ENCODE assay signal across 29 cellular contexts in genomic region chr6:80091506-80091905, GRCh38.
"Had no signal": no experiment of that assay in that cellular context is flagged by ENCODE, and none has a peak within 500 bp of the region (broad histone marks: within the 10 kb centered on the region; RNA-seq: fewer than 3 reads in every experiment).

No MANE protein-coding gene starts in this region.

- H3K36me3 ChIP-seq: neural progenitor cell, ovary, right lobe of liver, sigmoid colon, suprapubic skin, tibial artery, transverse colon, upper lobe of right lung, uterus had no signal

- H2AFZ ChIP-seq: neural progenitor cell, parathyroid adenoma had no signal

- DNase-seq: naive thymus-derived CD4-positive, alpha-beta T cell; natural killer cell; occipital lobe; ovary; posterior cingulate gyrus; psoas muscle; right cardiac atrium; right lobe of liver; sigmoid colon; small intestine; stimulated activated CD4-positive, alpha-beta T cell treated with anti-CD3 and anti-CD28 coated beads, Interleukin-15, amount 100 ng/mL, for 24 hours; stimulated activated CD4-positive, alpha-beta T cell treated with anti-CD3 and anti-CD28 coated beads, Interleukin-2, amount 100 ng/mL, for 24 hours; stimulated activated CD4-positive, alpha-beta T cell treated with anti-CD3 and anti-CD28 coated beads, Interleukin-2, amount 100 ng/mL, for 48 hours; stimulated activated CD4-positive, alpha-beta T cell treated with anti-CD3 and anti-CD28 coated beads, Interleukin-4, amount 100 ng/mL, for 24 hours; stimulated activated naive CD4-positive, alpha-beta T cell; substantia nigra; testis; tibial artery; transverse colon; upper lobe of right lung; uterus had no signal

- H3K9me3 ChIP-seq: ovary, psoas muscle, right lobe of liver, sigmoid colon, suprapubic skin, testis, tibial artery, transverse colon, upper lobe of right lung, uterus had no signal

- H3K27me3 ChIP-seq: neural progenitor cell, ovary, right lobe of liver, sigmoid colon, suprapubic skin, testis, tibial artery, transverse colon, upper lobe of right lung, uterus had no signal

- H3K4me3 Mint-ChIP-seq: naive thymus-derived CD4-positive, alpha-beta T cell; natural killer cell; nephron; neural progenitor cell; stimulated activated memory B cell treated with anti-CD40 and anti-IgM and Interleukin-4, amounts not matched to agents 10 μg/mL and 1 μg/mL and 100 μg/mL, for 72 hours; stimulated activated naive CD8-positive, alpha-beta T cell treated with anti-CD3 and anti-CD28 coated beads, Interleukin-15, Interleukin-2, amounts not matched to agents 100 ng/mL and 50 ng/mL, for 24 hours; type B pancreatic cell had no signal

- FAIRE-seq: small intestine had no signal

- H3K4me1 Mint-ChIP-seq: natural killer cell; nephron; neural progenitor cell; stimulated activated memory B cell treated with anti-CD40 and anti-IgM and Interleukin-4, amounts not matched to agents 10 μg/mL and 1 μg/mL and 100 μg/mL, for 72 hours had no signal

- H3K4me1 ChIP-seq: neural progenitor cell, parathyroid adenoma, psoas muscle, right lobe of liver, sigmoid colon, suprapubic skin, testis, tibial artery, transverse colon, upper lobe of right lung, uterus had no signal

- H3K4me3 ChIP-seq: neural progenitor cell, ovary, psoas muscle, right lobe of liver, sigmoid colon, suprapubic skin, testis, tibial artery, transverse colon, upper lobe of right lung, uterus had no signal

- H3K4me2 ChIP-seq: neural progenitor cell had no signal

- H3K27me3 Mint-ChIP-seq: progenitor cell of endocrine pancreas, type B pancreatic cell had no signal

- H3K27ac Mint-ChIP-seq: naive thymus-derived CD4-positive, alpha-beta T cell; natural killer cell; nephron; neural progenitor cell; progenitor cell of endocrine pancreas; stimulated activated memory B cell treated with anti-CD40 and anti-IgM and Interleukin-4, amounts not matched to agents 10 μg/mL and 1 μg/mL and 100 μg/mL, for 72 hours; stimulated activated naive CD8-positive, alpha-beta T cell treated with anti-CD3 and anti-CD28 coated beads, Interleukin-15, Interleukin-2, amounts not matched to agents 100 ng/mL and 50 ng/mL, for 24 hours; type B pancreatic cell had no signal

- H3K9ac ChIP-seq: neural progenitor cell, parathyroid adenoma had no signal

- H3K9me3 Mint-ChIP-seq: naive thymus-derived CD4-positive, alpha-beta T cell; natural killer cell; nephron; neural progenitor cell; stimulated activated memory B cell treated with anti-CD40 and anti-IgM and Interleukin-4, amounts not matched to agents 10 μg/mL and 1 μg/mL and 100 μg/mL, for 72 hours; stimulated activated naive CD8-positive, alpha-beta T cell treated with anti-CD3 and anti-CD28 coated beads, Interleukin-15, Interleukin-2, amounts not matched to agents 100 ng/mL and 50 ng/mL, for 24 hours; type B pancreatic cell had no signal

- H3K36me3 Mint-ChIP-seq: natural killer cell; neural progenitor cell; stimulated activated memory B cell treated with anti-CD40 and anti-IgM and Interleukin-4, amounts not matched to agents 10 μg/mL and 1 μg/mL and 100 μg/mL, for 72 hours; type B pancreatic cell had no signal

- H3K79me2 ChIP-seq: parathyroid adenoma had no signal

- ATAC-seq: naive thymus-derived CD4-positive, alpha-beta T cell; natural killer cell; psoas muscle; right cardiac atrium; right lobe of liver; stimulated activated memory B cell treated with anti-CD40 and anti-IgM and Interleukin-4, amounts not matched to agents 10 μg/mL and 1 μg/mL and 100 μg/mL, for 72 hours; upper lobe of right lung had no signal
